In the genomic region with DNA sequence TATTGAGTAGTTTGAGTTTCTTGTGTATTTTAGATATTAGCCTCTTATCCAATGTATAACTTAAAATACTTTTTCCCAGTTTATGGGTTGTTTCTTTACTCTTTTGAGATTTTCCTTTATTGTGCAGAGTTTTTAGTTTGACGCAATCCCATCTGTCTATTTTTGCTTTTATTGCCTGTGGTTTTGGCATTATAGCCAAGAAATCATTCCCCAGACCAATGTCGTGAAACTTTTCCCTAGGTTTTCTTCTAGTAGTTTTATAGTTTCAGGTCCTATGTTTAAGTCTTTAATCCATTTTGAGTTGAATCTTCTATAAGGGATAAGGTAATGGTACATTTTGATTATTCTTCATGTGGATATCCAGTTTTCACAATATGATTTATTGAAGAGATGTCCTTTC, we compare ENCODE assay signal across 16 cellular contexts.
DNase-seq lines count a peak whose midpoint lies in the region; TF ChIP-seq lines count a peak whose summit lies in the region.
"Had no signal": no experiment of that assay in that cellular context is flagged by ENCODE, and none has a peak within 500 bp of the region (broad histone marks: within the 10 kb centered on the region; RNA-seq: fewer than 3 reads in every experiment).

No MANE protein-coding gene starts in this region.

- no peak overlapping the region for H3K4me2 ChIP-seq in mesenchymal stem cell (ENCODE audit: low read length, poor library complexity, severe bottlenecking)

- POLR2A ChIA-PET in RWPE1 (lab: Yijun Ruan, JAX; ENCODE audit: low non-redundant PET): no interaction called here

- H3K23ac ChIP-seq in mesenchymal stem cell (ENCODE audit: low read length in 2 of 2): no peak overlapping the region

- CTCF ChIA-PET in RWPE1 (lab: Yijun Ruan, JAX): no interaction called here

- no peak overlapping the region for H2BK15ac ChIP-seq in mesenchymal stem cell (ENCODE audit: low read depth, poor library complexity, severe bottlenecking)

- H2AK5ac ChIP-seq in mesenchymal stem cell (ENCODE audit: low read length, severe bottlenecking): no peak overlapping the region

- no peak overlapping the region for H2AFZ ChIP-seq in mesenchymal stem cell (ENCODE audit: low read depth, low read length)
- H2AFZ ChIP-seq: GM23248 had no signal

- no peaks in the 10 kb centered on the region for H3K36me3 ChIP-seq in adipocyte (ENCODE audit: control insufficient read depth, insufficient read depth, low read length, severe bottlenecking)
- no peaks in the 10 kb centered on the region for H3K36me3 ChIP-seq in brain microvascular endothelial cell (replicated peaks)
- no peaks in the 10 kb centered on the region for H3K36me3 ChIP-seq in WERI-Rb-1
- no peaks in the 10 kb centered on the region for H3K36me3 ChIP-seq in mesenchymal stem cell (ENCODE audit: control insufficient read depth in 1 of 2, insufficient read depth in 2 of 2, low read depth in 1 of 2, low read length in 2 of 2)
- H3K36me3 ChIP-seq: HAP-1 had no signal

- in situ Hi-C loops in brain microvascular endothelial cell (cut with HindIII; ENCODE audit: low pct_ligation_motif_present, low sequenced_read_pairs): no loop called here

- no peak overlapping the region for H2BK12ac ChIP-seq in mesenchymal stem cell (ENCODE audit: low read length in 2 of 2)

- H4K91ac ChIP-seq in mesenchymal stem cell (ENCODE audit: low read length): no peak overlapping the region

- H3K4me3 ChIP-seq in adipocyte (ENCODE audit: low read length) (peak overlapping the region; percentile 17), brain microvascular endothelial cell (ENCODE audit: low read depth, low read length) (no peak overlapping the region), WERI-Rb-1 (ENCODE audit: low read depth, low read length) (no peak overlapping the region), mesenchymal stem cell (ENCODE audit: insufficient read depth in 1 of 2, low read depth in 1 of 2, low read length in 2 of 2) (no peak overlapping the region)
- H3K4me3 ChIP-seq: GM23248, HAP-1 had no signal

- H2BK120ac ChIP-seq in mesenchymal stem cell (ENCODE audit: low read depth, low read length): no peak overlapping the region

- H3K4me1 ChIP-seq in adipocyte (ENCODE audit: control insufficient read depth, insufficient read depth, low read length) (peaks cover 38% of the 10 kb centered on the region), mesenchymal stem cell (ENCODE audit: control insufficient read depth, insufficient read depth, low read depth, low read length) (peaks cover 5% of the 10 kb centered on the region)
- H3K4me1 ChIP-seq: HAP-1 had no signal

- TF ChIP-seq CTCF in brain microvascular endothelial cell (IDR thresholded peaks at IDR 0.05; ENCODE audit: low read depth, low read length, missing control alignments) (no peak), RWPE1 (conservative IDR thresholded peaks at IDR 0.05; ENCODE audit: low read depth) (no peak), WERI-Rb-1 (IDR thresholded peaks at IDR 0.05; ENCODE audit: low read depth, low read length) (no peak)

- H3K14ac ChIP-seq in mesenchymal stem cell (ENCODE audit: low read length in 2 of 2): no peak overlapping the region

- H3K9ac ChIP-seq in adipocyte (ENCODE audit: low read length): no peak overlapping the region
- H3K9ac ChIP-seq in mesenchymal stem cell (ENCODE audit: low read length): no peak overlapping the region
- H3K9ac ChIP-seq: GM23248 had no signal

- no peak overlapping the region for H4K8ac ChIP-seq in mesenchymal stem cell (ENCODE audit: low read length)

- DNase-seq in GM04504 (ENCODE audit: low read depth) (peak; percentile 38), adipocyte (ENCODE audit: low read depth) (no peak), fibroblast of peridontal ligament (ENCODE audit: extremely low read depth) (peak; percentile 52), brain microvascular endothelial cell (no peak), RWPE1 (ENCODE audit: low spot score) (no peak), WERI-Rb-1 (no peak), mesenchymal stem cell (no peak)
- DNase-seq: ACHN; AML-193; CD4-positive, alpha-beta T cell; DMS153; DMS79 treated with DMSO at 0.1 percent for 48 hours; GM23248; KG1 had no signal

- whole genome bisulfite sequencing in mesenchymal stem cell: no CpG with 5 or more reads among the region's 2 CpGs

- H3K79me1 ChIP-seq in mesenchymal stem cell (replicated peaks; ENCODE audit: low read length, poor library complexity, severe bottlenecking): peaks cover 4% of the 10 kb centered on the region

- H3K9me3 ChIP-seq in adipocyte (ENCODE audit: control insufficient read depth, low read length) (peaks cover 13% of the 10 kb centered on the region), WERI-Rb-1 (ENCODE audit: severe bottlenecking) (no peaks in the 10 kb centered on the region), mesenchymal stem cell (ENCODE audit: control insufficient read depth, low read length) (peaks cover 4% of the 10 kb centered on the region)
- H3K9me3 ChIP-seq: HAP-1 had no signal

- no peak overlapping the region for H3K18ac ChIP-seq in mesenchymal stem cell (ENCODE audit: low read depth in 1 of 2, low read length in 2 of 2)

- no peak overlapping the region for H3K4ac ChIP-seq in mesenchymal stem cell (ENCODE audit: low read depth in 1 of 2, low read length in 2 of 2)

- H3K27ac ChIP-seq in brain microvascular endothelial cell (no peak overlapping the region), RWPE1 (no peak overlapping the region), WERI-Rb-1 (no peak overlapping the region), mesenchymal stem cell (ENCODE audit: low read length, poor library complexity, severe bottlenecking) (no peak overlapping the region)
- H3K27ac ChIP-seq: C4-2B, GM23248 had no signal

- H2BK5ac ChIP-seq in mesenchymal stem cell (ENCODE audit: low read depth, low read length, poor library complexity, severe bottlenecking): no peak overlapping the region

- H3K27me3 ChIP-seq in adipocyte (replicated peaks; ENCODE audit: control insufficient read depth, insufficient read depth, low read length): no peaks in the 10 kb centered on the region
- H3K27me3 ChIP-seq in brain microvascular endothelial cell (replicated peaks): no peaks in the 10 kb centered on the region
- H3K27me3 ChIP-seq in WERI-Rb-1 (ENCODE audit: insufficient read depth, low read depth, severe bottlenecking): no peaks in the 10 kb centered on the region
- H3K27me3 ChIP-seq in mesenchymal stem cell (ENCODE audit: control insufficient read depth in 1 of 2, insufficient read depth in 1 of 2, low read length in 2 of 2): no peaks in the 10 kb centered on the region

Comparison
In these comparisons a context has a peak if more than half of its experiments do, and no peak if none do; other contexts are left out.
1. DNase-seq: peak in GM04504 (single experiment) and fibroblast of peridontal ligament (single experiment); none in adipocyte (single experiment), brain microvascular endothelial cell (single experiment), RWPE1 (single experiment), WERI-Rb-1 (single experiment) and mesenchymal stem cell (single experiment).